ENCODE assay signal across 1 cellular context in genomic region chr9:128823362-128823902, GRCh38.
TF ChIP-seq lines count a peak whose summit lies in the region.

No MANE protein-coding gene starts in this region.

TF ChIP-seq in IMR-90, 13 proteins besides CTCF, POLR2A, EP300 and RAD21:
- TF ChIP-seq MAZ (IDR thresholded peaks at IDR 0.05; ENCODE audit: borderline replicate concordance, low read depth, low read length) (no peak), CEBPB (IDR thresholded peaks at IDR 0.05; ENCODE audit: low read depth, low read length) (no peak), BHLHE40 (IDR thresholded peaks at IDR 0.05; ENCODE audit: low read depth, low read length) (no peak), ELK1 (IDR thresholded peaks at IDR 0.05; ENCODE audit: borderline replicate concordance, low read depth, low read length) (no peak), FOS (IDR thresholded peaks at IDR 0.05; ENCODE audit: low read depth, low read length) (no peak), NFE2L2 (IDR thresholded peaks at IDR 0.05; ENCODE audit: low read depth, low read length) (no peak), SMC3 (IDR thresholded peaks at IDR 0.05; ENCODE audit: low read depth, low read length) (no peak), MAFK (IDR thresholded peaks at IDR 0.05; ENCODE audit: low read depth, low read length) (no peak), MXI1 (IDR thresholded peaks at IDR 0.05; ENCODE audit: borderline replicate concordance, low read depth, low read length) (no peak), CHD1 (IDR thresholded peaks at IDR 0.05; ENCODE audit: low read depth, low read length) (no peak), RCOR1 (IDR thresholded peaks at IDR 0.05; ENCODE audit: insufficient replicate concordance, low read length) (no peak), RFX5 (IDR thresholded peaks at IDR 0.05; ENCODE audit: low read depth, low read length) (no peak)
- TF ChIP-seq, protein P1, sequence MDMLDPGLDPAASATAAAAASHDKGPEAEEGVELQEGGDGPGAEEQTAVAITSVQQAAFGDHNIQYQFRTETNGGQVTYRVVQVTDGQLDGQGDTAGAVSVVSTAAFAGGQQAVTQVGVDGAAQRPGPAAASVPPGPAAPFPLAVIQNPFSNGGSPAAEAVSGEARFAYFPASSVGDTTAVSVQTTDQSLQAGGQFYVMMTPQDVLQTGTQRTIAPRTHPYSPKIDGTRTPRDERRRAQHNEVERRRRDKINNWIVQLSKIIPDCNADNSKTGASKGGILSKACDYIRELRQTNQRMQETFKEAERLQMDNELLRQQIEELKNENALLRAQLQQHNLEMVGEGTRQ (IDR thresholded peaks at IDR 0.05; ENCODE audit: low read depth, low read length): no peak
TF ChIP-seq in IMR-90: peak in this region for 0.
